Comparison of ENCODE assay signal across 23 cellular contexts in genomic region chr3:55006277-55006676, GRCh38.
DNase-seq lines count a peak whose midpoint lies in the region; ATAC-seq, FAIRE-seq and TF ChIP-seq lines count a peak whose summit lies in the region.
"Had no signal": no experiment of that assay in that cellular context is flagged by ENCODE, and none has a peak within 500 bp of the region (broad histone marks: within the 10 kb centered on the region; RNA-seq: fewer than 3 reads in every experiment).

No MANE protein-coding gene starts in this region.

- POLR2A ChIA-PET in HEK293 (lab: Yijun Ruan, JAX), result no interaction called here
- POLR2A ChIA-PET in HepG2 (lab: Yijun Ruan, JAX), result no interaction called here

- no TSS peak for BruUV-seq in HepG2 (replicated peaks; lab: Mats Ljungman, UMichigan)

- no peak overlapping the region for H2AFZ ChIP-seq in HepG2 (ENCODE audit: low read length)

- H3K9me3 ChIP-seq in HEK293 (ENCODE audit: control insufficient read depth, insufficient read depth, low read depth, low read length) (no peaks in the 10 kb centered on the region), WERI-Rb-1 (ENCODE audit: severe bottlenecking) (no peaks in the 10 kb centered on the region), iPS-20b (ENCODE audit: insufficient read depth, low read depth, low read length) (no peaks in the 10 kb centered on the region), HepG2 (ENCODE audit: low read length) (no peaks in the 10 kb centered on the region)
- H3K9me3 ChIP-seq: esophagus muscularis mucosa, psoas muscle had no signal

- no peaks in the 10 kb centered on the region for H3K4me1 ChIP-seq in HEK293 (ENCODE audit: control insufficient read depth, insufficient read depth, low read length)
- H3K4me1 ChIP-seq in iPS-20b (ENCODE audit: insufficient read depth, low read length), result peaks cover 22% of the 10 kb centered on the region
- no peaks in the 10 kb centered on the region for H3K4me1 ChIP-seq in HepG2 (ENCODE audit: insufficient read depth, low read length)
- H3K4me1 ChIP-seq: esophagus muscularis mucosa, psoas muscle had no signal

- H3K9ac ChIP-seq in iPS-20b (ENCODE audit: low read depth, low read length) (peak overlapping the region; percentile 46; the same call in 1 of the 2 replicates), HepG2 (ENCODE audit: insufficient read depth, low read depth, low read length) (no peak overlapping the region)

- in situ Hi-C loops in HepG2 (cut with HindIII; ENCODE audit: extremely low pct_ligation_motif_present, low pct_unique_long_range_greater_than_20kb), result no loop called here

- no peaks in the 10 kb centered on the region for H3K79me2 ChIP-seq in HepG2 (ENCODE audit: insufficient read depth, low read length)

- peak; percentile 51 for DNase-seq in WERI-Rb-1
- peak; percentile 43 for DNase-seq in retinal pigment epithelial cell (ENCODE audit: low read depth)
- no peak for DNase-seq in T-helper 2 cell
- no peak for DNase-seq in NAMALWA (ENCODE audit: low spot score)
- DNase-seq in HepG2 (ENCODE audit: low spot score), result no peak
- DNase-seq in hepatic stellate cell (ENCODE audit: low spot score), result no peak
- DNase-seq: activated CD4-positive, alpha-beta T cell treated with anti-CD3 and anti-CD28 coated beads, Interleukin-2, amount 50 U/mL, for 1 hour; activated CD8-positive, alpha-beta memory T cell treated with anti-CD3 and anti-CD28 coated beads, Interleukin-2, amount 50 U/mL, for 4 hours; CD4-positive, alpha-beta T cell; effector memory CD8-positive, alpha-beta T cell; left colon; midbrain; NCI-H1105 treated with DMSO at 0.1 percent for 48 hours; NCI-H2081 treated with DMSO at 0.1 percent for 48 hours; psoas muscle; small intestine; stimulated activated naive B cell treated with anti-CD40 and anti-IgM and Interleukin-4, amounts not matched to agents 10 μg/mL and 1 μg/mL and 100 μg/mL, for 72 hours had no signal

- no peak for FAIRE-seq in HepG2 (lab: Jason Lieb, UNC)
- FAIRE-seq: GM12878, small intestine had no signal

- TF ChIP-seq CTCF in HEK293 (tag by site-specific recombination; IDR thresholded peaks at IDR 0.05) (no peak), WERI-Rb-1 (IDR thresholded peaks at IDR 0.05; ENCODE audit: low read depth, low read length) (no peak), retinal pigment epithelial cell (conservative IDR thresholded peaks at IDR 0.05; ENCODE audit: low read depth, low read length) (no peak), HepG2 (CRISPR knock-in tag; IDR thresholded peaks at IDR 0.05) (no peak)

- no peak for ATAC-seq in HepG2
- ATAC-seq: effector memory CD8-positive, alpha-beta T cell; GM12878; left colon; natural killer cell treated with Interleukin-12 subunit alpha and Interleukin-12 subunit beta and Interleukin-15 and Interleukin-18, amount 100 ng/mL, for 72 hours; Panc1; psoas muscle; stimulated activated naive B cell treated with anti-CD40 and anti-IgM and Interleukin-4, amounts not matched to agents 10 μg/mL and 1 μg/mL and 100 μg/mL, for 72 hours had no signal

- CTCF ChIA-PET in HEK293 (lab: Yijun Ruan, JAX) (no interaction called here), HepG2 (lab: Yijun Ruan, JAX; ENCODE audit: low intra/inter-chr PET ratio, low total read pairs) (no interaction called here)

- WGBS in HepG2 (ENCODE audit: low lambda C conversion rate), result 30% methylated on average over 8 of the region's 8 CpGs

- H3K27me3 ChIP-seq in WERI-Rb-1 (ENCODE audit: insufficient read depth, low read depth, severe bottlenecking) (no peaks in the 10 kb centered on the region), iPS-20b (ENCODE audit: insufficient read depth, low read length) (no peaks in the 10 kb centered on the region), HepG2 (ENCODE audit: control insufficient read depth in 1 of 2, insufficient read depth in 2 of 2, low read length in 2 of 2) (peaks cover 0 to 3% of the 10 kb centered on the region in 2 experiments; a peak in 2 of 5 replicates)
- H3K27me3 ChIP-seq: esophagus muscularis mucosa had no signal

- H3K36me3 ChIP-seq in HEK293 (ENCODE audit: control insufficient read depth in 2 of 2, insufficient read depth in 1 of 2, low read length in 2 of 2) (no peaks in the 10 kb centered on the region), WERI-Rb-1 (no peaks in the 10 kb centered on the region), iPS-20b (ENCODE audit: insufficient read depth, low read depth, low read length) (no peaks in the 10 kb centered on the region), HepG2 (replicated peaks in 1 of 2; ENCODE audit: control insufficient read depth in 1 of 2, insufficient read depth in 2 of 2, low read length in 2 of 2) (no peaks in the 10 kb centered on the region)
- H3K36me3 ChIP-seq: esophagus muscularis mucosa had no signal

- no peak for TF ChIP-seq EP300 in HepG2 (IDR thresholded peaks at IDR 0.05; ENCODE audit: low read depth in 2 of 2, low read length in 2 of 2)
- no peak for TF ChIP-seq EP300 in HepG2 (CRISPR knock-in tag; IDR thresholded peaks at IDR 0.05; ENCODE audit: borderline replicate concordance)

- TF ChIP-seq POLR2A in HepG2 (IDR thresholded peaks at IDR 0.05; ENCODE audit: insufficient read depth in 1 of 2, low read depth in 2 of 2, low read length in 2 of 2), result no peak

- no peak overlapping the region for H3K4me3 ChIP-seq in HEK293 (ENCODE audit: low read depth, low read length)
- H3K4me3 ChIP-seq in WERI-Rb-1 (ENCODE audit: low read depth, low read length), result no peak overlapping the region
- peak overlapping the region; percentile 41; the same call in 1 of the 2 replicates for H3K4me3 ChIP-seq in iPS-20b (ENCODE audit: low read length)
- peak overlapping the region; percentile 19 for H3K4me3 ChIP-seq in retinal pigment epithelial cell (ENCODE audit: low read length)
- no peak overlapping the region for H3K4me3 ChIP-seq in HepG2 (replicated peaks in 1 of 3; ENCODE audit: insufficient read depth in 1 of 3, low read depth in 2 of 3, low read length in 3 of 3)
- H3K4me3 ChIP-seq: esophagus muscularis mucosa, GM12878, psoas muscle had no signal

- no peak for TF ChIP-seq RAD21 in HepG2 (CRISPR knock-in tag; IDR thresholded peaks at IDR 0.05)

- H4K20me1 ChIP-seq in HepG2 (ENCODE audit: insufficient read depth, low read length), result no peaks in the 10 kb centered on the region

- intact Hi-C loops in HepG2 (cut with micrococcal nuclease; ENCODE audit: unreplicated experiment), result no loop called here

- H3K27ac ChIP-seq in HEK293 (ENCODE audit: extremely low read depth, low read depth, low read length) (no peak overlapping the region), WERI-Rb-1 (no peak overlapping the region), iPS-20b (ENCODE audit: low read length) (peak overlapping the region; percentile 57), HepG2 (ENCODE audit: extremely low read length, insufficient read depth, low read length) (no peak overlapping the region)
- H3K27ac ChIP-seq: esophagus muscularis mucosa, psoas muscle had no signal

- H3K4me2 ChIP-seq in HepG2 (ENCODE audit: low read depth, low read length), result no peak overlapping the region

TF ChIP-seq in HEK293, 187 proteins besides CTCF, POLR2A, EP300 and RAD21 (continues in another document):
- TF ChIP-seq FEZF1 (tag by site-specific recombination; IDR thresholded peaks at IDR 0.05) (peak; percentile 75), ZNF843 (tag by site-specific recombination; IDR thresholded peaks at IDR 0.05) (peak; percentile 75), ZBTB10 (tag by site-specific recombination; IDR thresholded peaks at IDR 0.05) (no peak), OSR2 (tag by site-specific recombination; IDR thresholded peaks at IDR 0.05) (peak; percentile 47)

TF ChIP-seq in HepG2, 621 proteins besides CTCF, POLR2A, EP300 and RAD21:
- no peak for TF ChIP-seq MXI1 (IDR thresholded peaks at IDR 0.05; ENCODE audit: borderline replicate concordance, low read depth, low read length)
- TF ChIP-seq ZNF180 (CRISPR knock-in tag; IDR thresholded peaks at IDR 0.05; ENCODE audit: borderline replicate concordance, low read depth), result no peak
- TF ChIP-seq CBX2 (IDR thresholded peaks at IDR 0.05; ENCODE audit: low read depth, low read length), result no peak
- no peak for TF ChIP-seq CBX2 (CRISPR knock-in tag; IDR thresholded peaks at IDR 0.05; ENCODE audit: low read depth)
- TF ChIP-seq BCL3 (CRISPR knock-in tag; IDR thresholded peaks at IDR 0.05), result no peak
- no peak for TF ChIP-seq TP53 (CRISPR knock-in tag; conservative IDR thresholded peaks at IDR 0.05)
- no peak for TF ChIP-seq ZNF652 (CRISPR knock-in tag; IDR thresholded peaks at IDR 0.05; ENCODE audit: borderline replicate concordance, low read depth)
- no peak for TF ChIP-seq MED13 (CRISPR knock-in tag; IDR thresholded peaks at IDR 0.05)
- no peak for TF ChIP-seq HCFC1 (IDR thresholded peaks at IDR 0.05; ENCODE audit: low read depth, low read length)
TF ChIP-seq in HepG2: peak in this region for 0.

Comparison
In these comparisons a context has a peak if more than half of its experiments do, and no peak if none do; other contexts are left out.
1. H3K4me3 ChIP-seq: peak in iPS-20b (single experiment) and retinal pigment epithelial cell (single experiment); none in HEK293 (single experiment), WERI-Rb-1 (single experiment) and HepG2 (0 of 3).
2. DNase-seq: peak in WERI-Rb-1 (single experiment) and retinal pigment epithelial cell (single experiment); none in T-helper 2 cell (0 of 5), NAMALWA (single experiment), HepG2 (single experiment) and hepatic stellate cell (single experiment).
3. Of the 63 proteins assayed by ChIP-seq in both HepG2 and HEK293: peak only in HepG2: none; only in HEK293: TCF7L2 and ZNF335; in both: none; in neither: 61.